28 cellular contexts compared by ENCODE assay signal in the genomic region with DNA sequence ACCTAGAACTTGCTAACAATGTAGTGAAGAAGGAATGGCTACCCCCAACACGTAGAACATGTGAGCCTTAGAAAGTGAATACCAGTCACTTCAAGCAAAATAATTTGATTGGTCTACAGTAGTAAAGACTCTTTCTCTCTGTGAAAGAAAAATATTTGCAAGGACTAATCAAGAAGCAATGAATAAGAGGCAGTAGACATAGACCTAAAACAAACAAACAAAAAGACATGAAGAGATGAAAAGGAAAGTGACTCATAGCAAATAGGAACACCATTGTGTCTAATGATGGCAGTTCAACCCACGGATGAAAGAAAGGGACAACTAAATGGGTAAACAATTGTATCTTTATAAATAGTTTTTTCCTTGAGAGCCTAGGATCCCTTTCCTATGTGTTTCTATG.
"Had no signal": no experiment of that assay in that cellular context is flagged by ENCODE, and none has a peak within 500 bp of the region (broad histone marks: within the 10 kb centered on the region; RNA-seq: fewer than 3 reads in every experiment).

No MANE protein-coding gene starts in this region.

- H3K27me3 Mint-ChIP-seq: activated CD4-positive, alpha-beta memory T cell treated with anti-CD3 and anti-CD28 coated beads, Interleukin-2, amount 10 ng/mL, durations not matched to agents 7 days and 5 days; activated CD4-positive, alpha-beta T cell treated with anti-CD3 and anti-CD28 coated beads, Interleukin-2, amount 10 ng/mL, durations not matched to agents 24 days and 14 days; activated naive CD4-positive, alpha-beta T cell treated with anti-CD3 and anti-CD28 coated beads, Interleukin-2, amount 10 ng/mL, durations not matched to agents 7 days and 5 days; activated naive CD8-positive, alpha-beta T cell treated with anti-CD3 and anti-CD28 coated beads, Interleukin-2, amount 10 ng/mL, durations not matched to agents 7 days and 5 days; activated T-cell treated with anti-CD3 and anti-CD28 coated beads, Interleukin-2, amount 50 U/mL, for 24 hours; central memory CD8-positive, alpha-beta T cell; naive B cell; progenitor cell of endocrine pancreas; stimulated activated naive CD8-positive, alpha-beta T cell treated with anti-CD3 and anti-CD28 coated beads, Interleukin-15, Interleukin-2, amounts not matched to agents 100 ng/mL and 50 ng/mL, for 24 hours had no signal

- H3K4me1 Mint-ChIP-seq: activated CD4-positive, alpha-beta memory T cell treated with anti-CD3 and anti-CD28 coated beads, Interleukin-2, amount 10 ng/mL, durations not matched to agents 7 days and 5 days; activated CD4-positive, alpha-beta T cell treated with anti-CD3 and anti-CD28 coated beads, Interleukin-2, amount 10 ng/mL, durations not matched to agents 24 days and 14 days; activated naive CD4-positive, alpha-beta T cell treated with anti-CD3 and anti-CD28 coated beads, Interleukin-2, amount 10 ng/mL, durations not matched to agents 7 days and 5 days; activated naive CD8-positive, alpha-beta T cell treated with anti-CD3 and anti-CD28 coated beads, Interleukin-2, amount 10 ng/mL, durations not matched to agents 7 days and 5 days; central memory CD8-positive, alpha-beta T cell; naive B cell; stimulated activated effector memory CD8-positive, alpha-beta T cell treated with anti-CD3 and anti-CD28 coated beads, Interleukin-12 subunit alpha, Interleukin-12 subunit beta, amount 100 ng/mL, for 72 hours had no signal

- H3K36me3 Mint-ChIP-seq: activated naive CD4-positive, alpha-beta T cell treated with anti-CD3 and anti-CD28 coated beads, Interleukin-2, amount 10 ng/mL, durations not matched to agents 7 days and 5 days; activated naive CD8-positive, alpha-beta T cell treated with anti-CD3 and anti-CD28 coated beads, Interleukin-2, amount 10 ng/mL, durations not matched to agents 7 days and 5 days; naive B cell; stimulated activated effector memory CD8-positive, alpha-beta T cell treated with anti-CD3 and anti-CD28 coated beads, Interleukin-12 subunit alpha, Interleukin-12 subunit beta, amount 100 ng/mL, for 72 hours had no signal

- H3K9me3 ChIP-seq: ascending aorta, ovary, thoracic aorta had no signal

- H3K27me3 ChIP-seq: ascending aorta, ovary had no signal

- H3K9me3 Mint-ChIP-seq: activated CD4-positive, alpha-beta T cell treated with anti-CD3 and anti-CD28 coated beads, Interleukin-2, amount 10 ng/mL, durations not matched to agents 24 days and 14 days; activated naive CD4-positive, alpha-beta T cell treated with anti-CD3 and anti-CD28 coated beads, Interleukin-2, amount 10 ng/mL, durations not matched to agents 7 days and 5 days; activated naive CD8-positive, alpha-beta T cell treated with anti-CD3 and anti-CD28 coated beads, Interleukin-2, amount 10 ng/mL, durations not matched to agents 7 days and 5 days had no signal

- H3K4me3 Mint-ChIP-seq: activated CD4-positive, alpha-beta memory T cell treated with anti-CD3 and anti-CD28 coated beads, Interleukin-2, amount 10 ng/mL, durations not matched to agents 7 days and 5 days; activated CD4-positive, alpha-beta T cell treated with anti-CD3 and anti-CD28 coated beads, Interleukin-2, amount 10 ng/mL, durations not matched to agents 24 days and 14 days; activated naive CD4-positive, alpha-beta T cell treated with anti-CD3 and anti-CD28 coated beads, Interleukin-2, amount 10 ng/mL, durations not matched to agents 7 days and 5 days; activated naive CD8-positive, alpha-beta T cell treated with anti-CD3 and anti-CD28 coated beads, Interleukin-2, amount 10 ng/mL, durations not matched to agents 7 days and 5 days; activated T-cell treated with anti-CD3 and anti-CD28 coated beads, Interleukin-2, amount 50 U/mL, for 24 hours; central memory CD8-positive, alpha-beta T cell; naive B cell; stimulated activated effector memory CD8-positive, alpha-beta T cell treated with anti-CD3 and anti-CD28 coated beads, Interleukin-12 subunit alpha, Interleukin-12 subunit beta, amount 100 ng/mL, for 72 hours; stimulated activated naive CD8-positive, alpha-beta T cell treated with anti-CD3 and anti-CD28 coated beads, Interleukin-15, Interleukin-2, amounts not matched to agents 100 ng/mL and 50 ng/mL, for 24 hours had no signal

- H3K36me3 ChIP-seq: ascending aorta, ovary, thoracic aorta had no signal

- H3K4me3 ChIP-seq: ascending aorta, ovary, thoracic aorta had no signal

- H3K27ac ChIP-seq: ascending aorta, ovary, thoracic aorta had no signal

- H3K27ac Mint-ChIP-seq: activated CD4-positive, alpha-beta memory T cell treated with anti-CD3 and anti-CD28 coated beads, Interleukin-2, amount 10 ng/mL, durations not matched to agents 7 days and 5 days; activated CD4-positive, alpha-beta T cell treated with anti-CD3 and anti-CD28 coated beads, Interleukin-2, amount 10 ng/mL, durations not matched to agents 24 days and 14 days; activated naive CD4-positive, alpha-beta T cell treated with anti-CD3 and anti-CD28 coated beads, Interleukin-2, amount 10 ng/mL, durations not matched to agents 7 days and 5 days; activated naive CD8-positive, alpha-beta T cell treated with anti-CD3 and anti-CD28 coated beads, Interleukin-2, amount 10 ng/mL, durations not matched to agents 7 days and 5 days; activated T-cell treated with anti-CD3 and anti-CD28 coated beads, Interleukin-2, amount 50 U/mL, for 24 hours; naive B cell; progenitor cell of endocrine pancreas; stimulated activated effector memory CD8-positive, alpha-beta T cell treated with anti-CD3 and anti-CD28 coated beads, Interleukin-12 subunit alpha, Interleukin-12 subunit beta, amount 100 ng/mL, for 72 hours; stimulated activated naive CD8-positive, alpha-beta T cell treated with anti-CD3 and anti-CD28 coated beads, Interleukin-15, Interleukin-2, amounts not matched to agents 100 ng/mL and 50 ng/mL, for 24 hours had no signal

- DNase-seq: activated CD4-positive, alpha-beta memory T cell treated with anti-CD3 and anti-CD28 coated beads, Interleukin-2, amount 10 ng/mL, durations not matched to agents 7 days and 5 days; activated CD4-positive, alpha-beta T cell treated with anti-CD3 and anti-CD28 coated beads, Interleukin-2, amount 10 ng/mL, durations not matched to agents 24 days and 14 days; activated CD4-positive, CD25-positive, alpha-beta regulatory T cell treated with anti-CD3 and anti-CD28 coated beads, Interleukin-2, amount 50 U/mL, for 72 hours; activated CD8-positive, alpha-beta memory T cell treated with anti-CD3 and anti-CD28 coated beads, Interleukin-2, amount 50 U/mL, for 48 hours; activated gamma-delta T cell; activated naive CD4-positive, alpha-beta T cell treated with anti-CD3 and anti-CD28 coated beads, Interleukin-2, amount 10 ng/mL, durations not matched to agents 7 days and 5 days; activated naive CD8-positive, alpha-beta T cell treated with anti-CD3 and anti-CD28 coated beads, Interleukin-2, amount 10 ng/mL, durations not matched to agents 7 days and 5 days; activated T-cell treated with anti-CD3 and anti-CD28 coated beads, Interleukin-2, amount 50 U/mL, for 24 hours; dermis blood vessel endothelial cell; effector CD4-positive, alpha-beta T cell; head of caudate nucleus; hippocampal formation; kidney; left colon; mammary epithelial cell; naive B cell; ovary; small intestine; stimulated activated CD4-positive, alpha-beta T cell treated with anti-CD3 and anti-CD28 coated beads, Interleukin-4, amount 100 ng/mL, for 24 hours; T1000; trophoblast cell had no signal

- ATAC-seq: left colon; sciatic nerve; stimulated activated effector memory CD8-positive, alpha-beta T cell treated with anti-CD3 and anti-CD28 coated beads, Interleukin-12 subunit alpha, Interleukin-12 subunit beta, amount 100 ng/mL, for 72 hours had no signal

- H3K4me1 ChIP-seq: ascending aorta had no signal
